9 cellular contexts compared by ENCODE assay signal in the genomic region with DNA sequence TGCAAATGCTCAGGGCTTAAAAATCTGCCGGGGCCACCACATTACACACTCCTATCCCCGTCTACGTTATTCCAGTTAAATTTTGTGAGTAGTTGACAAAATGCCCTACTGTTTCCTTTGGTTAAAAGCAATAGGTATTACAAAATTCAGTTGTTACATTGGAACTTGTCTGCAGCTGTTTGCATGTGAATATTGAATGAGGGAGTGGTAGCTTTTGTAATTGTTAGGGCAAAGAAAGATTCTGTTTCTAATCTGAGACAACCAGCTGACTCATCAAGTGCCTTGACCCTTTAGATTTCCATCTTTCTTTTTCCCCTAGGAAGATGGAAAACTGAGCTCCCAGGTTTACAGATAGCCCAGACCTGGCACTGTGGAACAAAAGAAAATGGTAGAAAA. TPM values are rescaled to one million over a fixed set of nuclear protein-coding genes. Genes with fewer than 3 reads are reported as not detected.
DNase-seq lines count a peak whose midpoint lies in the region; ATAC-seq, FAIRE-seq and TF ChIP-seq lines count a peak whose summit lies in the region.
"Had no signal": no experiment of that assay in that cellular context is flagged by ENCODE, and none has a peak within 500 bp of the region (broad histone marks: within the 10 kb centered on the region; RNA-seq: fewer than 3 reads in every experiment).

No MANE protein-coding gene starts in this region.

- no peak overlapping the region for H2AFZ ChIP-seq in GM12878 (ENCODE audit: control insufficient read depth, low read depth, low read length)

- H3K36me3 Mint-ChIP-seq in mesothelial cell of epicardium = peaks cover 8% of the 10 kb centered on the region

- TF ChIP-seq RAD21 in A549 (conservative IDR thresholded peaks at IDR 0.05 in 1 of 2, IDR thresholded peaks at IDR 0.05 in 1 of 2) = no peak
- TF ChIP-seq RAD21 in GM12878 (IDR thresholded peaks at IDR 0.05; ENCODE audit: insufficient read depth, low read depth, low read length) = no peak

- no peak for TF ChIP-seq POLR2A in A549 (IDR thresholded peaks at IDR 0.05; ENCODE audit: low read length)
- TF ChIP-seq POLR2A in GM12878 (IDR thresholded peaks at IDR 0.05; ENCODE audit: low read depth, low read length) = no peak

- H3K4me1 ChIP-seq in A549 (peaks cover 42% of the 10 kb centered on the region), GM12878 (ENCODE audit: control insufficient read depth, insufficient read depth, low read length) (peaks cover 30% of the 10 kb centered on the region)

- no peaks in the 10 kb centered on the region for H3K27me3 Mint-ChIP-seq in mesothelial cell of epicardium (ENCODE audit: low read depth)

- no peak overlapping the region for H3K9ac ChIP-seq in GM12878 (ENCODE audit: control insufficient read depth, insufficient read depth, low read length)

- peaks cover 37% of the 10 kb centered on the region for H3K79me2 ChIP-seq in GM12878 (ENCODE audit: control insufficient read depth, insufficient read depth, low read length)

- BruUV-seq in GM12878 (replicated peaks; lab: Mats Ljungman, UMichigan) = no TSS peak

- no peaks in the 10 kb centered on the region for H3K27me3 ChIP-seq in HL-60 (ENCODE audit: insufficient read depth, poor library complexity, severe bottlenecking)
- H3K27me3 ChIP-seq in GM12878 (replicated peaks in 1 of 2; ENCODE audit: control insufficient read depth in 2 of 2, insufficient read depth in 2 of 2, low read length in 1 of 2) = no peaks in the 10 kb centered on the region

- H3K27ac Mint-ChIP-seq in mesothelial cell of epicardium = peak overlapping the region; percentile 94

- peak; percentile 21 to 31; a peak in 4 of 6 replicates for ATAC-seq in A549
- ATAC-seq in GM12878 = no peak
- no peak for ATAC-seq in HG03175 (IDR thresholded peaks at IDR 0.05; ENCODE audit: unreplicated experiment)
- ATAC-seq in GM19395 (IDR thresholded peaks at IDR 0.05; ENCODE audit: unreplicated experiment) = no peak

- peaks cover 48% of the 10 kb centered on the region for H3K4me1 Mint-ChIP-seq in mesothelial cell of epicardium

- TF ChIP-seq CTCF in A549 (IDR thresholded peaks at IDR 0.05) (no peak), HL-60 (IDR thresholded peaks at IDR 0.05; ENCODE audit: insufficient read depth, low read length) (no peak), GM12878 (IDR thresholded peaks at IDR 0.05 in 2 of 3, conservative IDR thresholded peaks at IDR 0.05 in 1 of 3; ENCODE audit: control insufficient read depth in 2 of 3, extremely low read depth in 1 of 3, insufficient read depth in 1 of 3, low read depth in 3 of 3, low read length in 3 of 3) (no peak), mesothelial cell of epicardium (IDR thresholded peaks at IDR 0.05; ENCODE audit: unreplicated experiment) (no peak)

- POLR2A ChIA-PET in A549 (lab: Yijun Ruan, JAX) = interaction anchor here (0.6 to 1.0 kb wide), 2 partner anchors 30 to 33 kb away, joined by 3 to 6 read pairs; partner anchors contain the start of gene MAML1
- POLR2A ChIA-PET in GM12878 (lab: Charles Lee) = interaction anchor here (0.7 to 2.3 kb wide), 4 partner anchors 19 to 63 kb away, joined by 3 to 6 read pairs (median 4); partner anchors contain the start of genes MAML1 and SQSTM1

- DNase-seq in A549 (ENCODE audit: low read depth in 1 of 2, low spot score in 1 of 2) (no peak), HL-60 (ENCODE audit: low read depth in 1 of 2, low spot score in 1 of 2) (peak in 1 of 2 experiments; percentile 69), GM12878 (ENCODE audit: low read depth, low spot score) (no peak), mesothelial cell of epicardium (ENCODE audit: low spot score in 2 of 2, unreplicated experiment in 2 of 2) (no peak), KBM-7 (no peak), NCI-H526 (lab: John Stamatoyannopoulos, UW) (no peak)

- CTCF ChIA-PET in A549 (lab: Yijun Ruan, JAX) = interaction anchor here (0.6 to 5.4 kb wide), 38 partner anchors 9 to 1525 kb away, joined by 3 to 55 read pairs (median 6); partner anchors contain the start of genes CBY3, LTC4S, MAML1 and SQSTM1
- CTCF ChIA-PET in GM12878 (lab: Yijun Ruan, JAX) = interaction anchor here (0.6 to 2.6 kb wide), 38 partner anchors 9 to 527 kb away, joined by 3 to 25 read pairs (median 5); partner anchors contain the start of genes LTC4S and MAML1

- TF ChIP-seq EP300 in A549 (IDR thresholded peaks at IDR 0.05) (no peak), GM12878 (IDR thresholded peaks at IDR 0.05; ENCODE audit: borderline replicate concordance in 1 of 2, control insufficient read depth in 1 of 2, low read depth in 2 of 2, low read length in 2 of 2) (no peak)

- peak overlapping the region; percentile 24 for H3K4me2 ChIP-seq in A549
- no peak overlapping the region for H3K4me2 ChIP-seq in GM12878 (ENCODE audit: control insufficient read depth, insufficient read depth)

- SMC1A ChIA-PET in GM12878 (lab: Charles Lee; ENCODE audit: uncharacterized antibody, unreplicated experiment) = interaction anchor here (0.6 to 1.7 kb wide), 13 partner anchors 13 to 159 kb away, joined by 3 to 5 read pairs (median 3); partner anchors contain the start of genes LTC4S and MAML1

- RAD21 ChIA-PET in GM12878 (lab: Charles Lee; ENCODE audit: unreplicated experiment) = interaction anchor here (1.0 to 2.0 kb wide), 8 partner anchors 23 to 329 kb away, joined by 3 to 9 read pairs (median 6); partner anchors contain the start of genes HNRNPH1 and MAML1

- H4K20me1 ChIP-seq in GM12878 (ENCODE audit: control insufficient read depth, insufficient read depth) = peaks cover 4% of the 10 kb centered on the region; the same call in 1 of the 2 replicates

- intact Hi-C loops in GM12878 (cut with micrococcal nuclease; ENCODE audit: unreplicated experiment) = loop anchor here (5.0 to 10.0 kb wide), 2 partner anchors 35 to 212 kb away; no protein-coding TSS in a partner anchor

- WGBS in A549 (ENCODE audit: missing lambda C conversion rate) = 43% methylated on average over 3 of the region's 3 CpGs
- WGBS in GM12878 (ENCODE audit: insufficient coverage, insufficient replicate concordance, low lambda C conversion rate, missing lambda C conversion rate) = 33% methylated on average over 3 of the region's 3 CpGs

- H3K4me3 Mint-ChIP-seq in mesothelial cell of epicardium = no peak overlapping the region

- H3K27ac ChIP-seq in A549 (peak overlapping the region in 1 of 2 experiments; percentile 45; a peak in 3 of 6 replicates), HL-60 (replicated peaks) (peak overlapping the region; percentile 58), GM12878 (ENCODE audit: control insufficient read depth, insufficient read depth) (no peak overlapping the region)

- peaks cover 3 to 14% of the 10 kb centered on the region in 2 experiments; a peak in 3 of 4 replicates for H3K36me3 ChIP-seq in GM12878 (ENCODE audit: control insufficient read depth in 2 of 2, insufficient read depth in 2 of 2, low read length in 1 of 2)

- FAIRE-seq in A549 (lab: Jason Lieb, UNC) (no peak), GM12878 (lab: Jason Lieb, UNC) (peak; percentile 70)

- no peaks in the 10 kb centered on the region for H3K9me3 Mint-ChIP-seq in mesothelial cell of epicardium

- no peaks in the 10 kb centered on the region for H3K9me3 ChIP-seq in A549
- H3K9me3 ChIP-seq in GM12878 (replicated peaks; ENCODE audit: control insufficient read depth, insufficient read depth, low read length) = no peaks in the 10 kb centered on the region

- in situ Hi-C loops in GM12878 (cut with MboI) = no loop called here
- in situ Hi-C loops in KBM-7 (cut with MboI; ENCODE audit: low pct_unique_long_range_greater_than_20kb, low sequenced_read_pairs) = no loop called here

- no peak overlapping the region for H3K4me3 ChIP-seq in A549
- H3K4me3 ChIP-seq in HL-60 (replicated peaks; ENCODE audit: insufficient read depth, low read length) = no peak overlapping the region
- no peak overlapping the region for H3K4me3 ChIP-seq in GM12878
- H3K4me3 ChIP-seq: lung had no signal

RNA-seq across cellular contexts. Expression of gene MAML1, which starts 30.2 kb away (rescaled TPM):
- polyA plus RNA-seq in A549 (2011; rRNA removed) = 6.9 and 10.9 TPM in 2 replicates
- 13.0 and 14.9 TPM in 2 replicates for polyA plus RNA-seq in A549 (2012; cell fraction: cytosol; rRNA removed)
- polyA plus RNA-seq in A549 (2012; cell fraction: nucleus; rRNA removed) = 12.1 and 13.4 TPM in 2 replicates
- 11.0 to 12.0 TPM (median 11.4 TPM) in 3 replicates for polyA plus RNA-seq in A549 (2017; fragmentation: RNase III; extraction: RNeasy Plus Mini Kit Qiagen cat#74134 plus additional on column Dnase treatment)
- 12.1 and 12.8 TPM in 2 replicates for polyA minus RNA-seq in A549 (2011; rRNA and poly(A)+ RNA removed)
- total RNA-seq in GM12878 (2013; cell fraction: nucleolus; rRNA removed) = 22.7 and 24.8 TPM in 2 replicates
- total RNA-seq in GM12878 (2014; rRNA removed) = 9.1 and 16.4 TPM in 2 replicates
- 7.4 and 7.9 TPM in 2 replicates for total RNA-seq in GM12878 (2014; rRNA removed; fragmentation: Illumina TruSeq; extraction: Trizol)
- total RNA-seq in GM12878 (2021) = 23.1 and 23.9 TPM in 2 replicates
- polyA plus RNA-seq in GM12878 (2011; ENCODE audit: low read depth) = 5.3 TPM
- polyA plus RNA-seq in GM12878 (2011; rRNA removed) = 3.4 and 6.5 TPM in 2 replicates
- polyA plus RNA-seq in GM12878 (2011; cell fraction: cytosol; rRNA removed) = 6.6 and 7.5 TPM in 2 replicates
- polyA plus RNA-seq in GM12878 (2011; cell fraction: nucleus; rRNA removed) = 14.3 and 16.4 TPM in 2 replicates
- 9.6 and 11.2 TPM in 2 replicates for polyA plus RNA-seq in GM12878 (2012)
- 13.8 and 17.2 TPM in 2 replicates for polyA plus RNA-seq in GM12878 (2014; fragmentation: Illumina TruSeq; extraction: Trizol)
- polyA plus RNA-seq in GM12878 (2014; fragmentation: Nextera tagmentation; extraction: Ambion mirVana) = 1 to 10 TPM in 1 of 2 experiments, under 1 TPM in 1; 0.42 to 1.2 TPM
- polyA plus RNA-seq in GM12878 (2014; rRNA removed) = 19.5 and 21.1 TPM in 2 replicates
- 1 to 10 TPM; 7.0 to 7.1 TPM for polyA plus RNA-seq in GM12878 (2016; fragmentation: Nextera tagmentation; extraction: Ambion mirVana)
- polyA minus RNA-seq in GM12878 (2011; rRNA and poly(A)+ RNA removed) = 6.3 and 7.7 TPM in 2 replicates
- polyA minus RNA-seq in GM12878 (2011; cell fraction: cytosol; rRNA and poly(A)+ RNA removed) = 4.1 and 5.6 TPM in 2 replicates
- 7.6 and 16.6 TPM in 2 replicates for polyA minus RNA-seq in GM12878 (2011; cell fraction: nucleus; rRNA and poly(A)+ RNA removed)
- total RNA-seq in mesothelial cell of epicardium = 47.6 to 50.6 TPM (median 49.6 TPM) in 3 replicates

RNA-seq across cellular contexts. Expression of gene LTC4S, which starts 31.0 kb away (rescaled TPM):
- not detected in 2 replicates for polyA plus RNA-seq in A549 (2011; rRNA removed)
- polyA plus RNA-seq in A549 (2012; cell fraction: cytosol; rRNA removed) = 0.08 and 0.19 TPM in 2 replicates
- polyA plus RNA-seq in A549 (2012; cell fraction: nucleus; rRNA removed) = 0.67 and 1.3 TPM in 2 replicates
- polyA plus RNA-seq in A549 (2017; fragmentation: RNase III; extraction: RNeasy Plus Mini Kit Qiagen cat#74134 plus additional on column Dnase treatment) = 0.26 TPM in 1 of 3 replicates, not detected in the others
- not detected in 2 replicates for polyA minus RNA-seq in A549 (2011; rRNA and poly(A)+ RNA removed)
- 1.1 and 1.8 TPM in 2 replicates for total RNA-seq in GM12878 (2013; cell fraction: nucleolus; rRNA removed)
- 1.1 and 1.8 TPM in 2 replicates for total RNA-seq in GM12878 (2014; rRNA removed)
- total RNA-seq in GM12878 (2014; rRNA removed; fragmentation: Illumina TruSeq; extraction: Trizol) = not detected in 2 replicates
- 2.0 and 3.6 TPM in 2 replicates for total RNA-seq in GM12878 (2021)
- not detected for polyA plus RNA-seq in GM12878 (2011; ENCODE audit: low read depth)
- polyA plus RNA-seq in GM12878 (2011; rRNA removed) = not detected in 2 replicates
- 0.13 and 0.20 TPM in 2 replicates for polyA plus RNA-seq in GM12878 (2011; cell fraction: cytosol; rRNA removed)
- polyA plus RNA-seq in GM12878 (2011; cell fraction: nucleus; rRNA removed) = 0.33 and 0.50 TPM in 2 replicates
- polyA plus RNA-seq in GM12878 (2012) = 0.66 TPM in 1 of 2 replicates, not detected in the other
- polyA plus RNA-seq in GM12878 (2014; fragmentation: Illumina TruSeq; extraction: Trizol) = not detected in 2 replicates
- not detected for polyA plus RNA-seq in GM12878 (2014; fragmentation: Nextera tagmentation; extraction: Ambion mirVana)
- 1.6 and 2.0 TPM in 2 replicates for polyA plus RNA-seq in GM12878 (2014; rRNA removed)
- 1 to 10 TPM in 1 of 2 experiments, under 1 TPM in 1; 0.78 to 1.3 TPM for polyA plus RNA-seq in GM12878 (2016; fragmentation: Nextera tagmentation; extraction: Ambion mirVana)
- not detected in 2 replicates for polyA minus RNA-seq in GM12878 (2011; rRNA and poly(A)+ RNA removed)
- polyA minus RNA-seq in GM12878 (2011; cell fraction: cytosol; rRNA and poly(A)+ RNA removed) = not detected in 2 replicates
- 0.73 and 0.77 TPM in 2 replicates for polyA minus RNA-seq in GM12878 (2011; cell fraction: nucleus; rRNA and poly(A)+ RNA removed)
- 4.7 to 5.2 TPM (median 5.0 TPM) in 3 replicates for total RNA-seq in mesothelial cell of epicardium

RNA-seq across cellular contexts. Expression of gene MGAT4B, which starts 43.9 kb away (rescaled TPM):
- polyA plus RNA-seq in A549 (2011; rRNA removed) = 57.4 and 110 TPM in 2 replicates
- 145 and 194 TPM in 2 replicates for polyA plus RNA-seq in A549 (2012; cell fraction: cytosol; rRNA removed)
- 436 and 532 TPM in 2 replicates for polyA plus RNA-seq in A549 (2012; cell fraction: nucleus; rRNA removed)
- 153 to 166 TPM (median 153 TPM) in 3 replicates for polyA plus RNA-seq in A549 (2017; fragmentation: RNase III; extraction: RNeasy Plus Mini Kit Qiagen cat#74134 plus additional on column Dnase treatment)
- polyA minus RNA-seq in A549 (2011; rRNA and poly(A)+ RNA removed) = 132 and 144 TPM in 2 replicates
- 94.1 and 97.6 TPM in 2 replicates for total RNA-seq in GM12878 (2013; cell fraction: nucleolus; rRNA removed)
- total RNA-seq in GM12878 (2014; rRNA removed) = 44.7 and 46.0 TPM in 2 replicates
- total RNA-seq in GM12878 (2014; rRNA removed; fragmentation: Illumina TruSeq; extraction: Trizol) = 25.2 and 34.4 TPM in 2 replicates
- 66.2 and 82.5 TPM in 2 replicates for total RNA-seq in GM12878 (2021)
- polyA plus RNA-seq in GM12878 (2011; ENCODE audit: low read depth) = 24.6 TPM
- polyA plus RNA-seq in GM12878 (2011; rRNA removed) = 24.5 and 42.8 TPM in 2 replicates
- polyA plus RNA-seq in GM12878 (2011; cell fraction: cytosol; rRNA removed) = 57.3 and 70.6 TPM in 2 replicates
- 263 and 274 TPM in 2 replicates for polyA plus RNA-seq in GM12878 (2011; cell fraction: nucleus; rRNA removed)
- 44.2 and 50.9 TPM in 2 replicates for polyA plus RNA-seq in GM12878 (2012)
- polyA plus RNA-seq in GM12878 (2014; fragmentation: Illumina TruSeq; extraction: Trizol) = 27.2 and 33.3 TPM in 2 replicates
- polyA plus RNA-seq in GM12878 (2014; fragmentation: Nextera tagmentation; extraction: Ambion mirVana) = under 1 TPM in 1 of 2 experiments, not detected in 1; 0.60 TPM
- polyA plus RNA-seq in GM12878 (2014; rRNA removed) = 59.3 and 69.7 TPM in 2 replicates
- 1 to 10 TPM; 7.6 to 8.3 TPM for polyA plus RNA-seq in GM12878 (2016; fragmentation: Nextera tagmentation; extraction: Ambion mirVana)
- polyA minus RNA-seq in GM12878 (2011; rRNA and poly(A)+ RNA removed) = 41.5 and 69.5 TPM in 2 replicates
- polyA minus RNA-seq in GM12878 (2011; cell fraction: cytosol; rRNA and poly(A)+ RNA removed) = 23.1 and 28.3 TPM in 2 replicates
- 83.3 and 122 TPM in 2 replicates for polyA minus RNA-seq in GM12878 (2011; cell fraction: nucleus; rRNA and poly(A)+ RNA removed)
- 131 to 133 TPM (median 131 TPM) in 3 replicates for total RNA-seq in mesothelial cell of epicardium

RNA-seq across cellular contexts. Expression of gene SQSTM1, which starts 57.9 kb away (rescaled TPM):
- 362 and 415 TPM in 2 replicates for polyA plus RNA-seq in A549 (2011; rRNA removed)
- 377 and 435 TPM in 2 replicates for polyA plus RNA-seq in A549 (2012; cell fraction: cytosol; rRNA removed)
- polyA plus RNA-seq in A549 (2012; cell fraction: nucleus; rRNA removed) = 848 and 893 TPM in 2 replicates
- polyA plus RNA-seq in A549 (2017; fragmentation: RNase III; extraction: RNeasy Plus Mini Kit Qiagen cat#74134 plus additional on column Dnase treatment) = 529 to 625 TPM (median 606 TPM) in 3 replicates
- 233 and 259 TPM in 2 replicates for polyA minus RNA-seq in A549 (2011; rRNA and poly(A)+ RNA removed)
- total RNA-seq in GM12878 (2013; cell fraction: nucleolus; rRNA removed) = 109 and 123 TPM in 2 replicates
- 127 and 138 TPM in 2 replicates for total RNA-seq in GM12878 (2014; rRNA removed)
- total RNA-seq in GM12878 (2014; rRNA removed; fragmentation: Illumina TruSeq; extraction: Trizol) = 43.7 and 45.0 TPM in 2 replicates
- 105 and 106 TPM in 2 replicates for total RNA-seq in GM12878 (2021)
- polyA plus RNA-seq in GM12878 (2011; ENCODE audit: low read depth) = 45.8 TPM
- polyA plus RNA-seq in GM12878 (2011; rRNA removed) = 33.6 and 53.8 TPM in 2 replicates
- polyA plus RNA-seq in GM12878 (2011; cell fraction: cytosol; rRNA removed) = 81.2 and 91.2 TPM in 2 replicates
- 114 and 124 TPM in 2 replicates for polyA plus RNA-seq in GM12878 (2011; cell fraction: nucleus; rRNA removed)
- polyA plus RNA-seq in GM12878 (2012) = 128 and 145 TPM in 2 replicates
- 23.8 and 54.0 TPM in 2 replicates for polyA plus RNA-seq in GM12878 (2014; fragmentation: Illumina TruSeq; extraction: Trizol)
- 1 to 10 TPM; 6.3 to 8.1 TPM for polyA plus RNA-seq in GM12878 (2014; fragmentation: Nextera tagmentation; extraction: Ambion mirVana)
- polyA plus RNA-seq in GM12878 (2014; rRNA removed) = 70.1 and 75.3 TPM in 2 replicates
- 100 to 1,000 TPM; 117 to 127 TPM for polyA plus RNA-seq in GM12878 (2016; fragmentation: Nextera tagmentation; extraction: Ambion mirVana)
- polyA minus RNA-seq in GM12878 (2011; rRNA and poly(A)+ RNA removed) = 32.2 and 65.4 TPM in 2 replicates
- 73.9 and 76.5 TPM in 2 replicates for polyA minus RNA-seq in GM12878 (2011; cell fraction: cytosol; rRNA and poly(A)+ RNA removed)
- polyA minus RNA-seq in GM12878 (2011; cell fraction: nucleus; rRNA and poly(A)+ RNA removed) = 135 and 203 TPM in 2 replicates
- total RNA-seq in mesothelial cell of epicardium = 145 to 149 TPM (median 146 TPM) in 3 replicates

Comparison
In these comparisons a context has a peak if more than half of its experiments do, and no peak if none do; other contexts are left out.
1. ATAC-seq: peak in A549 (2 of 2); none in GM12878 (single experiment), HG03175 (single experiment) and GM19395 (single experiment).